ENCODE assay signal across 14 cellular contexts in the genomic region with DNA sequence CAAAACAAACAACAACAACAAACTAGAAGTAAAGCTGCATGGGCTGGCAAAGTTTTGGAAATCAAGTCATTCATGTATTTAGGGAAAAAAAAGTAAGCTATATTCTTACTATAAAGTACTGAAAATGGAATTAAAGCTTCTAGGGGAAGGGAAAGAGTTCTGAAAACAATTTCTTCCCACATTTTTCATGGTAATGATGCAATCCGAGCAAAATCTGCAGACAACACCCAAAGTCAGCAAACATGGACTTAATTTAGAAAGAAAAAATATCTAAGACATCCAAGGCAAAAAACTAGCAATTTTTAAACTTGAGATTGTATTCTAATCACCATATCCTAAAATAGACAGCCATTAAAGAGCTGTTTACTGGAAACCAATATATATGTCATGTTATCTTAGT.
"Had no signal": no experiment of that assay in that cellular context is flagged by ENCODE, and none has a peak within 500 bp of the region (broad histone marks: within the 10 kb centered on the region; RNA-seq: fewer than 3 reads in every experiment).

No MANE protein-coding gene starts in this region.

- H3K9me3 ChIP-seq: left ventricle myocardium inferior, neutrophil had no signal

- H3K27me3 ChIP-seq: cardiac muscle cell, foreskin keratinocyte had no signal

- H3K36me3 ChIP-seq: neutrophil had no signal

- H3K4me3 ChIP-seq: cardiac muscle cell, left ventricle myocardium inferior had no signal

- ATAC-seq: foreskin keratinocyte; naive thymus-derived CD8-positive, alpha-beta T cell had no signal

- H3K27ac ChIP-seq: cardiac muscle cell, foreskin keratinocyte, left ventricle myocardium inferior, neutrophil had no signal

- DNase-seq: activated CD4-positive, CD25-positive, alpha-beta regulatory T cell treated with anti-CD3 and anti-CD28 coated beads, Interleukin-2, amount 50 U/mL, for 72 hours; aorta; foreskin keratinocyte; glutamatergic neuron; hypothalamus; left ventricle myocardium inferior; naive thymus-derived CD8-positive, alpha-beta T cell; stimulated activated CD4-positive, alpha-beta T cell treated with anti-CD3 and anti-CD28 coated beads, Interleukin-2, amount 100 ng/mL, for 48 hours; stimulated activated naive CD4-positive, alpha-beta T cell; T-helper 1 cell; T1000; trophoblast cell had no signal
